1 cellular context compared by ENCODE assay signal in genomic region chr19:18099623-18099995, GRCh38.
TF ChIP-seq lines count a peak whose summit lies in the region.

No MANE protein-coding gene starts in this region.

TF ChIP-seq in HepG2, 621 proteins besides CTCF, POLR2A, EP300 and RAD21:
- TF ChIP-seq ZMYM3 (CRISPR knock-in tag; IDR thresholded peaks at IDR 0.05): peak; percentile 78
- TF ChIP-seq ZNF296 (CRISPR knock-in tag; conservative IDR thresholded peaks at IDR 0.05): no peak
